In genomic region chr3:67381667-67382272, GRCh38 we compare ENCODE assay signal across 8 cellular contexts.
DNase-seq lines count a peak whose midpoint lies in the region; ATAC-seq and TF ChIP-seq lines count a peak whose summit lies in the region.

No MANE protein-coding gene starts in this region.

- H3K4me2 ChIP-seq in OCI-LY7 (ENCODE audit: low read length) = no peak overlapping the region
- no peak overlapping the region for H3K4me2 ChIP-seq in smooth muscle cell

- CTCF ChIA-PET in OCI-LY7 (lab: Charles Lee; ENCODE audit: unreplicated experiment) = no interaction called here

- POLR2A ChIA-PET in OCI-LY7 (lab: Charles Lee) = interaction anchor here (0.5 kb wide), 1 partner anchor 254 kb away, joined by 3 read pairs; no protein-coding TSS in a partner anchor

- H4K20me1 ChIP-seq in OCI-LY7 (ENCODE audit: insufficient read depth, low read length) (no peaks in the 10 kb centered on the region), smooth muscle cell (ENCODE audit: low read depth) (peaks cover 3% of the 10 kb centered on the region)

- H2AFZ ChIP-seq in OCI-LY7 (ENCODE audit: low read length) = no peak overlapping the region
- H2AFZ ChIP-seq in smooth muscle cell (ENCODE audit: low read depth) = no peak overlapping the region

- WGBS in smooth muscle cell (ENCODE audit: low lambda C conversion rate) = 55% methylated on average over 4 of the region's 4 CpGs

- no TSS peak for BruUV-seq in OCI-LY7 (replicated peaks; lab: Mats Ljungman, UMichigan)

- no peaks in the 10 kb centered on the region for H3K79me2 ChIP-seq in OCI-LY7 (ENCODE audit: insufficient read depth, low read depth, low read length)
- H3K79me2 ChIP-seq in smooth muscle cell (ENCODE audit: low read depth) = no peaks in the 10 kb centered on the region

- no peaks in the 10 kb centered on the region for H3F3A ChIP-seq in smooth muscle cell (ENCODE audit: low read depth)

- DNase-seq in stimulated activated CD4-positive, alpha-beta T cell treated with anti-CD3 and anti-CD28 coated beads, Interleukin-4, amount 100 ng/mL, for 24 hours = peak; percentile 28
- no peak for DNase-seq in stimulated activated CD4-positive, alpha-beta T cell treated with anti-CD3 and anti-CD28 coated beads, Interleukin-4, amount 100 ng/mL, for 1 hour
- peak; percentile 57 for DNase-seq in OCI-LY7 (ENCODE audit: low spot score)
- DNase-seq in fibroblast of gingiva (ENCODE audit: low read depth) = peak; percentile 15
- no peak for DNase-seq in smooth muscle cell (lab: John Stamatoyannopoulos, UW; ENCODE audit: unreplicated experiment)
- DNase-seq in putamen (ENCODE audit: low spot score) = no peak

- no peak overlapping the region for H3K9ac ChIP-seq in smooth muscle cell (ENCODE audit: low read depth)

- ATAC-seq in GM18505 (IDR thresholded peaks at IDR 0.05; ENCODE audit: unreplicated experiment) = no peak
- no peak for ATAC-seq in GM18868 (IDR thresholded peaks at IDR 0.05; ENCODE audit: unreplicated experiment)

- no peaks in the 10 kb centered on the region for H3K9me3 ChIP-seq in OCI-LY7 (ENCODE audit: low read length)
- no peaks in the 10 kb centered on the region for H3K9me3 ChIP-seq in smooth muscle cell (replicated peaks; ENCODE audit: low read depth)

- intact Hi-C loops in OCI-LY7 (cut with micrococcal nuclease; ENCODE audit: unreplicated experiment) = loop anchor here (10.0 kb wide), 2 partner anchors 223 to 447 kb away; no protein-coding TSS in a partner anchor

- no peaks in the 10 kb centered on the region for H3K27me3 ChIP-seq in smooth muscle cell (ENCODE audit: low read depth)

- TF ChIP-seq CTCF in OCI-LY7 (conservative IDR thresholded peaks at IDR 0.05; ENCODE audit: low read length) (peak; percentile 92), smooth muscle cell (IDR thresholded peaks at IDR 0.05; ENCODE audit: borderline replicate concordance, insufficient read depth, poor library complexity, severe bottlenecking) (peak; percentile 89)

- H3K9me2 ChIP-seq in OCI-LY7 (ENCODE audit: insufficient read depth, low read length) = no peaks in the 10 kb centered on the region

- H3K4me1 ChIP-seq in OCI-LY7 (ENCODE audit: insufficient read depth, low read length, poor library complexity, severe bottlenecking) (no peaks in the 10 kb centered on the region), smooth muscle cell (ENCODE audit: low read depth) (no peaks in the 10 kb centered on the region)

- H3K27ac ChIP-seq in OCI-LY7 (ENCODE audit: low read depth, low read length, poor library complexity, severe bottlenecking) = no peak overlapping the region
- no peak overlapping the region for H3K27ac ChIP-seq in smooth muscle cell (ENCODE audit: low read depth)

- no peak for TF ChIP-seq POLR2A in GM18505 (IDR thresholded peaks at IDR 0.05; ENCODE audit: borderline replicate concordance, extremely low read depth, insufficient read depth, insufficient read length)

- 0 out of 2 replicates have a peak, but pooled peaks cover 5% of the 10 kb centered on the region for H3K36me3 ChIP-seq in OCI-LY7 (ENCODE audit: insufficient read depth, low read length)
- H3K36me3 ChIP-seq in smooth muscle cell (ENCODE audit: low read depth) = no peaks in the 10 kb centered on the region

- H3K4me3 ChIP-seq in OCI-LY7 (ENCODE audit: low read depth, low read length, poor library complexity, severe bottlenecking) (no peak overlapping the region), smooth muscle cell (no peak overlapping the region)

Comparison
In these comparisons a context has a peak if more than half of its experiments do, and no peak if none do; other contexts are left out.
1. DNase-seq: peak in stimulated activated CD4-positive, alpha-beta T cell treated with anti-CD3 and anti-CD28 coated beads, Interleukin-4, amount 100 ng/mL, for 24 hours (single experiment), OCI-LY7 (single experiment) and fibroblast of gingiva (single experiment); none in stimulated activated CD4-positive, alpha-beta T cell treated with anti-CD3 and anti-CD28 coated beads, Interleukin-4, amount 100 ng/mL, for 1 hour (single experiment), smooth muscle cell (single experiment) and putamen (single experiment).